16 cellular contexts compared by ENCODE assay signal in the genomic region with DNA sequence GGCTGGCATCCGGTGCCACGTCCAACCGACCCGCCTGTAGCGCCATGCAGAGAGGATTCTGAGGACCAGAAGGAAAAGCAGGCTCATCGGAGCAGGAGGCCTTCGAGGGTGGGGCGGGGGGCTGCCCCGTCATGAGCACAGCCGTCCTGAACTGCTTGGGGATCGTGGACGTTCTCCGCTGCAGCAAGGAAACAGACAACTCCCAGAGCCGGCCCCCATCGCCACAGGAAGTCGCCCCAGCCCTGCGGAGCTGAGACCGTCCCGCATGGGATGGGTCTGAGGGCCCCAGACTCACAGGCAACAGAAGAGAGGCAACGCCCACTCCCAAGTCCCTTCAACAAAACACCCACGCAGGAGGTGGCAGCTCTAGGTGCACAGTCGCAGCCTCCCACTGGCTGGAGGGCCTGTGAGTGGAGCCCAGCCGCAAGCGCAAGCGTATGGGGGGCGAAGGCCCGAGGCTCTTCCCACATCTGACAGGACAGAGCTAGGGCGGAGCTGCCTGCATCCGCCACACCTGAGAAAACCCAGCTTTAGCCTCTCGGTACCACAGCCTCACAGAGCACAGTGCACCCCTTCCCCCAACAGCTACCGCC. TPM values are rescaled to one million over a fixed set of nuclear protein-coding genes. Genes with fewer than 3 reads are reported as not detected.
DNase-seq lines count a peak whose midpoint lies in the region; ATAC-seq and TF ChIP-seq lines count a peak whose summit lies in the region.
"Had no signal": no experiment of that assay in that cellular context is flagged by ENCODE, and none has a peak within 500 bp of the region (broad histone marks: within the 10 kb centered on the region; RNA-seq: fewer than 3 reads in every experiment).

No MANE protein-coding gene starts in this region.

- intact Hi-C loops in CD4-positive, alpha-beta memory T cell (cut with micrococcal nuclease): no loop called here
- intact Hi-C loops in MCF 10A (cut with micrococcal nuclease): no loop called here

- peak overlapping the region in 2 of 7 donors; percentile 11 to 30 for H3K27ac Mint-ChIP-seq in CD4-positive, alpha-beta memory T cell
- H3K27ac Mint-ChIP-seq in T-cell: peak overlapping the region in 1 of 2 donors; percentile 44
- no peak overlapping the region for H3K27ac Mint-ChIP-seq in MCF 10A (ENCODE audit: low read depth, unreplicated experiment)
- H3K27ac Mint-ChIP-seq: activated CD8-positive, alpha-beta memory T cell treated with anti-CD3 and anti-CD28 coated beads, Interleukin-2, amount 10 ng/mL, durations not matched to agents 7 days and 5 days; dendritic cell treated with granulocyte-macrophage colony-stimulating factor and Interleukin-4, amounts not matched to agents 40 ng/mL and 50 ng/mL, for 4 days had no signal

- H3K36me3 ChIP-seq in BLaER1: peaks cover 15% of the 10 kb centered on the region; the same call in 1 of the 2 replicates
- H3K36me3 ChIP-seq in CD4-positive, alpha-beta memory T cell (ENCODE audit: insufficient read depth, low read length): no peaks in the 10 kb centered on the region

- H3K27me3 ChIP-seq in BLaER1: no peaks in the 10 kb centered on the region
- no peaks in the 10 kb centered on the region for H3K27me3 ChIP-seq in CD4-positive, alpha-beta memory T cell (ENCODE audit: insufficient read depth, low read length)
- H3K27me3 ChIP-seq: spleen, tibial nerve had no signal

- no TSS peak for BruUV-seq in MCF 10A (replicated peaks; lab: Mats Ljungman, UMichigan)

- POLR2A ChIA-PET in CD4-positive, alpha-beta memory T cell (lab: Charles Lee; ENCODE audit: partially characterized antibody): no interaction called here
- POLR2A ChIA-PET in T-cell (lab: Charles Lee) (no interaction called here), MCF 10A (lab: Yijun Ruan, JAX) (no interaction called here)

- no peaks in the 10 kb centered on the region for H3K27me3 Mint-ChIP-seq in CD4-positive, alpha-beta memory T cell
- H3K27me3 Mint-ChIP-seq in T-cell (no peaks in the 10 kb centered on the region), MCF 10A (ENCODE audit: insufficient read depth, unreplicated experiment) (no peaks in the 10 kb centered on the region)
- H3K27me3 Mint-ChIP-seq: activated CD8-positive, alpha-beta memory T cell treated with anti-CD3 and anti-CD28 coated beads, Interleukin-2, amount 10 ng/mL, durations not matched to agents 7 days and 5 days had no signal

- peaks cover 68% of the 10 kb centered on the region for H3K4me1 ChIP-seq in BLaER1
- peaks cover 7% of the 10 kb centered on the region for H3K4me1 ChIP-seq in CD4-positive, alpha-beta memory T cell (ENCODE audit: insufficient read depth, low read length)
- H3K4me1 ChIP-seq: Caco-2 had no signal

- CTCF ChIA-PET in CD4-positive, alpha-beta memory T cell (lab: Charles Lee; ENCODE audit: partially characterized antibody): interaction anchor here (1.0 kb wide), 1 partner anchor 202 kb away, joined by 3 read pairs; no protein-coding TSS in a partner anchor
- CTCF ChIA-PET in T-cell (lab: Charles Lee) (interaction anchor here (0.5 to 0.6 kb wide), 3 partner anchors 100 to 215 kb away, joined by 3 to 8 read pairs (median 4); no protein-coding TSS in a partner anchor), MCF 10A (lab: Yijun Ruan, JAX) (interaction anchor here (0.6 to 0.7 kb wide), 2 partner anchors 94 to 1244 kb away, joined by 3 read pairs; no protein-coding TSS in a partner anchor)

- no peaks in the 10 kb centered on the region for H3K9me3 Mint-ChIP-seq in CD4-positive, alpha-beta memory T cell
- H3K9me3 Mint-ChIP-seq in T-cell: no peaks in the 10 kb centered on the region
- no peaks in the 10 kb centered on the region for H3K9me3 Mint-ChIP-seq in MCF 10A (ENCODE audit: unreplicated experiment)
- H3K9me3 Mint-ChIP-seq: dendritic cell treated with granulocyte-macrophage colony-stimulating factor and Interleukin-4, amounts not matched to agents 40 ng/mL and 50 ng/mL, for 4 days had no signal

- peak overlapping the region; percentile 94 for H3K4me2 ChIP-seq in BLaER1

- no peak overlapping the region for H3K4me3 ChIP-seq in BLaER1
- H3K4me3 ChIP-seq in CD4-positive, alpha-beta memory T cell (ENCODE audit: low read length in 2 of 2): no peak overlapping the region
- H3K4me3 ChIP-seq: tibial nerve had no signal

- H3K9ac ChIP-seq in BLaER1: no peak overlapping the region

- H3K9me3 ChIP-seq in BLaER1: no peaks in the 10 kb centered on the region
- H3K9me3 ChIP-seq in CD4-positive, alpha-beta memory T cell (ENCODE audit: control insufficient read depth in 1 of 2, low read length in 2 of 2): no peaks in the 10 kb centered on the region
- H3K9me3 ChIP-seq: Caco-2, spleen, tibial nerve had no signal

- H3K4me3 Mint-ChIP-seq in CD4-positive, alpha-beta memory T cell: peak overlapping the region in 6 of 8 donors; percentile 42 to 73 (median 57)
- H3K4me3 Mint-ChIP-seq in T-cell: peak overlapping the region; percentile 68 to 97 (median 71)
- H3K4me3 Mint-ChIP-seq in MCF 10A (ENCODE audit: unreplicated experiment): no peak overlapping the region
- H3K4me3 Mint-ChIP-seq: activated CD8-positive, alpha-beta memory T cell treated with anti-CD3 and anti-CD28 coated beads, Interleukin-2, amount 10 ng/mL, durations not matched to agents 7 days and 5 days; dendritic cell treated with granulocyte-macrophage colony-stimulating factor and Interleukin-4, amounts not matched to agents 40 ng/mL and 50 ng/mL, for 4 days had no signal

- ATAC-seq in T-cell (replicated peaks in 1 of 4) (peak in 3 of 4 experiments; percentile 12 to 28 (median 18)), HG02973 (IDR thresholded peaks at IDR 0.05; ENCODE audit: unreplicated experiment) (no peak)

- TF ChIP-seq CTCF in MCF 10A (IDR thresholded peaks at IDR 0.05; ENCODE audit: unreplicated experiment): no peak

- no peak overlapping the region for H3K27ac ChIP-seq in BLaER1
- H3K27ac ChIP-seq in CD4-positive, alpha-beta memory T cell (ENCODE audit: low read depth, low read length): no peak overlapping the region
- H3K27ac ChIP-seq: spleen, tibial nerve had no signal

- DNase-seq in CD4-positive, alpha-beta memory T cell: no peak
- peak in 4 of 34 experiments; percentile 8 to 20 (median 11) for DNase-seq in T-cell
- DNase-seq in effector CD8-positive, alpha-beta T cell (lab: John Stamatoyannopoulos, UW): peak; percentile 10
- DNase-seq in MCF 10A (ENCODE audit: unreplicated experiment): no peak
- DNase-seq in NCI-H2171 (lab: John Stamatoyannopoulos, UW): no peak
- DNase-seq: mammary epithelial cell, NCI-H1048, retina, T1000 had no signal

- peaks cover 4 to 14% (median 8%) of the 10 kb centered on the region in 4 donors for H3K4me1 Mint-ChIP-seq in CD4-positive, alpha-beta memory T cell
- H3K4me1 Mint-ChIP-seq in T-cell (peaks cover 17 to 34% (median 21%) of the 10 kb centered on the region in 3 donors), MCF 10A (ENCODE audit: insufficient read depth, unreplicated experiment) (peaks cover 6% of the 10 kb centered on the region)

- H3K36me3 Mint-ChIP-seq in CD4-positive, alpha-beta memory T cell: peaks cover 5 to 6% of the 10 kb centered on the region in 2 donors
- H3K36me3 Mint-ChIP-seq in T-cell (peaks cover 10% of the 10 kb centered on the region), MCF 10A (ENCODE audit: insufficient read depth, unreplicated experiment) (peaks cover 34% of the 10 kb centered on the region)
- H3K36me3 Mint-ChIP-seq: activated CD8-positive, alpha-beta memory T cell treated with anti-CD3 and anti-CD28 coated beads, Interleukin-2, amount 10 ng/mL, durations not matched to agents 7 days and 5 days had no signal

- peaks cover 47% of the 10 kb centered on the region for H4K20me1 ChIP-seq in BLaER1

RNA-seq across cellular contexts. Expression of gene FBXL18, which starts 25.2 kb away (rescaled TPM):
- total RNA-seq in CD4-positive, alpha-beta memory T cell: 10 to 100 TPM; 10.8 to 10.9 TPM
- 1 to 10 TPM in 1 of 2 donors, under 1 TPM in 1; 0.34 to 2.1 TPM for polyA plus RNA-seq in CD4-positive, alpha-beta memory T cell
- 10 to 100 TPM in 3 of 5 donors, 1 to 10 TPM in 2; 8.1 to 14.1 (median 12.0) TPM for total RNA-seq in T-cell
- total RNA-seq in MCF 10A (2022): 15.7 and 19.5 TPM in 2 replicates

RNA-seq across cellular contexts. Expression of gene ACTB, which starts 42.0 kb away (rescaled TPM):
- total RNA-seq in CD4-positive, alpha-beta memory T cell: 1,000 to 10,000 TPM; 2,333 to 2,422 TPM
- polyA plus RNA-seq in CD4-positive, alpha-beta memory T cell: over 10,000 TPM; 12,401 to 16,420 TPM
- total RNA-seq in T-cell: 1,000 to 10,000 TPM; 3,072 to 3,822 (median 3,615) TPM
- total RNA-seq in MCF 10A (2022): 1,855 and 2,659 TPM in 2 replicates
